ENCODE assay signal across 2 cellular contexts in genomic region chr5:175460126-175460525, GRCh38.
TF ChIP-seq lines count a peak whose summit lies in the region.

No MANE protein-coding gene starts in this region.

TF ChIP-seq in HCT116, 20 proteins besides CTCF, POLR2A, EP300 and RAD21:
- no peak for TF ChIP-seq JUND (IDR thresholded peaks at IDR 0.05)
- no peak for TF ChIP-seq CEBPB (IDR thresholded peaks at IDR 0.05; ENCODE audit: low read depth)
- TF ChIP-seq SP1 (IDR thresholded peaks at IDR 0.05; ENCODE audit: low read depth), result no peak
- no peak for TF ChIP-seq FOSL1 (IDR thresholded peaks at IDR 0.05; ENCODE audit: low read depth)

TF ChIP-seq in HepG2, 621 proteins besides CTCF, POLR2A, EP300 and RAD21:
- TF ChIP-seq KAT7 (CRISPR knock-in tag; IDR thresholded peaks at IDR 0.05; ENCODE audit: borderline replicate concordance) (no peak), CREB1 (IDR thresholded peaks at IDR 0.05) (peak; percentile 69), CREB1 (CRISPR knock-in tag; IDR thresholded peaks at IDR 0.05) (no peak), HCFC1 (IDR thresholded peaks at IDR 0.05; ENCODE audit: low read depth, low read length) (no peak), ZC3H4 (CRISPR knock-in tag; IDR thresholded peaks at IDR 0.05; ENCODE audit: borderline replicate concordance) (no peak), RAD51 (IDR thresholded peaks at IDR 0.05; ENCODE audit: borderline replicate concordance) (no peak), ZNF710 (CRISPR knock-in tag; IDR thresholded peaks at IDR 0.05; ENCODE audit: borderline replicate concordance) (no peak), HDAC6 (IDR thresholded peaks at IDR 0.05; ENCODE audit: low read depth, low read length) (no peak), STAG1 (CRISPR knock-in tag; IDR thresholded peaks at IDR 0.05) (peak; percentile 60), LRRFIP1 (CRISPR knock-in tag; conservative IDR thresholded peaks at IDR 0.05) (no peak), ZNF20 (CRISPR knock-in tag; IDR thresholded peaks at IDR 0.05) (no peak), DPF2 (CRISPR knock-in tag; IDR thresholded peaks at IDR 0.05; ENCODE audit: borderline replicate concordance, low read depth) (no peak), ZNF703 (CRISPR knock-in tag; IDR thresholded peaks at IDR 0.05; ENCODE audit: borderline replicate concordance) (no peak)
- TF ChIP-seq, protein P1, sequence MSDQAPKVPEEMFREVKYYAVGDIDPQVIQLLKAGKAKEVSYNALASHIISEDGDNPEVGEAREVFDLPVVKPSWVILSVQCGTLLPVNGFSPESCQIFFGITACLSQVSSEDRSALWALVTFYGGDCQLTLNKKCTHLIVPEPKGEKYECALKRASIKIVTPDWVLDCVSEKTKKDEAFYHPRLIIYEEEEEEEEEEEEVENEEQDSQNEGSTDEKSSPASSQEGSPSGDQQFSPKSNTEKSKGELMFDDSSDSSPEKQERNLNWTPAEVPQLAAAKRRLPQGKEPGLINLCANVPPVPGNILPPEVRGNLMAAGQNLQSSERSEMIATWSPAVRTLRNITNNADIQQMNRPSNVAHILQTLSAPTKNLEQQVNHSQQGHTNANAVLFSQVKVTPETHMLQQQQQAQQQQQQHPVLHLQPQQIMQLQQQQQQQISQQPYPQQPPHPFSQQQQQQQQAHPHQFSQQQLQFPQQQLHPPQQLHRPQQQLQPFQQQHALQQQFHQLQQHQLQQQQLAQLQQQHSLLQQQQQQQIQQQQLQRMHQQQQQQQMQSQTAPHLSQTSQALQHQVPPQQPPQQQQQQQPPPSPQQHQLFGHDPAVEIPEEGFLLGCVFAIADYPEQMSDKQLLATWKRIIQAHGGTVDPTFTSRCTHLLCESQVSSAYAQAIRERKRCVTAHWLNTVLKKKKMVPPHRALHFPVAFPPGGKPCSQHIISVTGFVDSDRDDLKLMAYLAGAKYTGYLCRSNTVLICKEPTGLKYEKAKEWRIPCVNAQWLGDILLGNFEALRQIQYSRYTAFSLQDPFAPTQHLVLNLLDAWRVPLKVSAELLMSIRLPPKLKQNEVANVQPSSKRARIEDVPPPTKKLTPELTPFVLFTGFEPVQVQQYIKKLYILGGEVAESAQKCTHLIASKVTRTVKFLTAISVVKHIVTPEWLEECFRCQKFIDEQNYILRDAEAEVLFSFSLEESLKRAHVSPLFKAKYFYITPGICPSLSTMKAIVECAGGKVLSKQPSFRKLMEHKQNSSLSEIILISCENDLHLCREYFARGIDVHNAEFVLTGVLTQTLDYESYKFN (CRISPR knock-in tag; conservative IDR thresholded peaks at IDR 0.05), result no peak
- TF ChIP-seq, protein P2, sequence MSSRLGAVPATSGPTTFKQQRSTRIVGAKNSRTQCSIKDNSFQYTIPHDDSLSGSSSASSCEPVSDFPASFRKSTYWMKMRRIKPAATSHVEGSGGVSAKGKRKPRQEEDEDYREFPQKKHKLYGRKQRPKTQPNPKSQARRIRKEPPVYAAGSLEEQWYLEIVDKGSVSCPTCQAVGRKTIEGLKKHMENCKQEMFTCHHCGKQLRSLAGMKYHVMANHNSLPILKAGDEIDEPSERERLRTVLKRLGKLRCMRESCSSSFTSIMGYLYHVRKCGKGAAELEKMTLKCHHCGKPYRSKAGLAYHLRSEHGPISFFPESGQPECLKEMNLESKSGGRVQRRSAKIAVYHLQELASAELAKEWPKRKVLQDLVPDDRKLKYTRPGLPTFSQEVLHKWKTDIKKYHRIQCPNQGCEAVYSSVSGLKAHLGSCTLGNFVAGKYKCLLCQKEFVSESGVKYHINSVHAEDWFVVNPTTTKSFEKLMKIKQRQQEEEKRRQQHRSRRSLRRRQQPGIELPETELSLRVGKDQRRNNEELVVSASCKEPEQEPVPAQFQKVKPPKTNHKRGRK (CRISPR knock-in tag; IDR thresholded peaks at IDR 0.05), result no peak
